ENCODE assay signal across 1 cellular context in genomic region chr10:75240329-75240728, GRCh38.
TF ChIP-seq lines count a peak whose summit lies in the region.

No MANE protein-coding gene starts in this region.

TF ChIP-seq in HepG2, 621 proteins besides CTCF, POLR2A, EP300 and RAD21:
- TF ChIP-seq ZNF501 (CRISPR knock-in tag; IDR thresholded peaks at IDR 0.05): 0 out of 2 replicates have a peak, but pooled peaks have one; percentile 24
- peak; percentile 10; the same call in 1 of the 2 replicates for TF ChIP-seq FOSL2 (CRISPR knock-in tag; IDR thresholded peaks at IDR 0.05)
- TF ChIP-seq MEIS2 (CRISPR knock-in tag; IDR thresholded peaks at IDR 0.05): no peak
TF ChIP-seq in HepG2: peak in this region for 2.
